ENCODE assay signal across 7 cellular contexts in genomic region chr15:55197362-55197705, GRCh38. TPM values are rescaled to one million over a fixed set of nuclear protein-coding genes. Genes with fewer than 3 reads are reported as not detected.
DNase-seq lines count a peak whose midpoint lies in the region; ATAC-seq, FAIRE-seq and TF ChIP-seq lines count a peak whose summit lies in the region.

No MANE protein-coding gene starts in this region.

- H3K4me3 ChIP-seq in GM12878 (peak overlapping the region; percentile 90), muscle layer of colon (ENCODE audit: low read depth in 1 of 2, low read length in 2 of 2) (peak overlapping the region; percentile 52 to 93)

- H3K9me3 ChIP-seq in GM12878 (replicated peaks; ENCODE audit: control insufficient read depth, insufficient read depth, low read length) (no peaks in the 10 kb centered on the region; the same call in 2 of the 3 replicates), muscle layer of colon (ENCODE audit: low read length) (no peaks in the 10 kb centered on the region)

- peak overlapping the region; percentile 100 for H2AFZ ChIP-seq in GM12878 (ENCODE audit: control insufficient read depth, low read depth, low read length)

- no peak for TF ChIP-seq POLR2A in GM12878 (IDR thresholded peaks at IDR 0.05; ENCODE audit: low read depth, low read length)

- TSS peak; percentile 97 for BruUV-seq in GM12878 (replicated peaks; lab: Mats Ljungman, UMichigan)

- H3K36me3 ChIP-seq in GM12878 (ENCODE audit: control insufficient read depth in 2 of 2, insufficient read depth in 2 of 2, low read length in 1 of 2), result peaks cover 0 to 6% of the 10 kb centered on the region in 2 experiments; a peak in 1 of 4 replicates
- peaks cover 3% of the 10 kb centered on the region for H3K36me3 ChIP-seq in muscle layer of colon (ENCODE audit: insufficient read depth, low read length)

- H3K79me2 ChIP-seq in GM12878 (ENCODE audit: control insufficient read depth, insufficient read depth, low read length), result peaks cover 45% of the 10 kb centered on the region

- H3K27me3 ChIP-seq in GM12878 (replicated peaks in 1 of 2; ENCODE audit: control insufficient read depth in 2 of 2, insufficient read depth in 2 of 2, low read length in 1 of 2) (no peaks in the 10 kb centered on the region), muscle layer of colon (ENCODE audit: control insufficient read depth in 1 of 2, insufficient read depth in 2 of 2, low read length in 2 of 2) (no peaks in the 10 kb centered on the region)

- TF ChIP-seq RAD21 in GM12878 (IDR thresholded peaks at IDR 0.05; ENCODE audit: insufficient read depth, low read depth, low read length), result no peak

- H3K9ac ChIP-seq in GM12878 (ENCODE audit: control insufficient read depth, insufficient read depth, low read length) (peak overlapping the region; percentile 98), muscle layer of colon (ENCODE audit: low read length) (peak overlapping the region; percentile 96)

- POLR2A ChIA-PET in GM12878 (lab: Charles Lee), result interaction anchor here (1.2 kb wide), 1 partner anchor 1220 kb away, joined by 4 read pairs; no protein-coding TSS in a partner anchor

- SMC1A ChIA-PET in GM12878 (lab: Charles Lee; ENCODE audit: uncharacterized antibody, unreplicated experiment), result interaction anchor here (0.6 to 2.4 kb wide), 13 partner anchors 10 to 1305 kb away, joined by 3 to 9 read pairs (median 4); partner anchors contain the start of genes PIGB and PIGBOS1

- intact Hi-C loops in GM12878 (cut with micrococcal nuclease; ENCODE audit: unreplicated experiment), result loop anchor here (10.0 kb wide), 1 partner anchor 207 kb away; the partner anchor contains the start of genes CCPG1 and PIERCE2

- FAIRE-seq in GM12878 (lab: Jason Lieb, UNC) (no peak), HTR-8/SVneo (lab: Jason Lieb, UNC) (no peak)

- no peak for TF ChIP-seq CTCF in GM12878 (IDR thresholded peaks at IDR 0.05 in 2 of 3, conservative IDR thresholded peaks at IDR 0.05 in 1 of 3; ENCODE audit: control insufficient read depth in 2 of 3, extremely low read depth in 1 of 3, insufficient read depth in 1 of 3, low read depth in 3 of 3, low read length in 3 of 3)

- RAD21 ChIA-PET in GM12878 (lab: Charles Lee; ENCODE audit: unreplicated experiment), result interaction anchor here (0.6 to 1.9 kb wide), 12 partner anchors 20 to 1305 kb away, joined by 3 to 8 read pairs (median 3); partner anchors contain the start of genes CCPG1, PIERCE2, PIGB and PIGBOS1

- H3K27ac ChIP-seq in GM12878 (ENCODE audit: control insufficient read depth, insufficient read depth) (peak overlapping the region; percentile 93), muscle layer of colon (ENCODE audit: low read depth, low read length) (peak overlapping the region; percentile 80)

- no peaks in the 10 kb centered on the region for H4K20me1 ChIP-seq in GM12878 (ENCODE audit: control insufficient read depth, insufficient read depth)

- 3% methylated on average over 10 of the region's 10 CpGs for WGBS in GM12878 (ENCODE audit: insufficient coverage, insufficient replicate concordance, low lambda C conversion rate, missing lambda C conversion rate)

- DNase-seq in GM12878 (ENCODE audit: low read depth, low spot score), result no peak
- no peak for DNase-seq in HTR-8/SVneo (ENCODE audit: insufficient read length, low spot score)
- DNase-seq in activated naive CD4-positive, alpha-beta T cell (lab: John Stamatoyannopoulos, UW), result no peak

- in situ Hi-C loops in GM12878 (cut with MboI), result no loop called here

- peak; percentile 15 for ATAC-seq in GM19372 (IDR thresholded peaks at IDR 0.05; ENCODE audit: low read depth, unreplicated experiment)
- ATAC-seq in HG03066 (IDR thresholded peaks at IDR 0.05; ENCODE audit: low read depth, unreplicated experiment), result peak; percentile 4
- peak; percentile 13 for ATAC-seq in GM12878
- ATAC-seq in HG03280 (IDR thresholded peaks at IDR 0.05; ENCODE audit: unreplicated experiment), result no peak

- TF ChIP-seq EP300 in GM12878 (IDR thresholded peaks at IDR 0.05; ENCODE audit: borderline replicate concordance in 1 of 2, control insufficient read depth in 1 of 2, low read depth in 2 of 2, low read length in 2 of 2), result no peak

- peak overlapping the region; percentile 86 for H3K4me2 ChIP-seq in GM12878 (ENCODE audit: control insufficient read depth, insufficient read depth)

- H3K4me1 ChIP-seq in GM12878 (ENCODE audit: control insufficient read depth, insufficient read depth, low read length) (peaks cover 2% of the 10 kb centered on the region; the same call in 1 of the 2 replicates), muscle layer of colon (ENCODE audit: insufficient read depth, low read length) (peaks cover 28% of the 10 kb centered on the region)

- CTCF ChIA-PET in GM12878 (lab: Yijun Ruan, JAX), result interaction anchor here (0.7 to 2.6 kb wide), 15 partner anchors 11 to 1234 kb away, joined by 3 to 12 read pairs (median 4); partner anchors contain the start of genes PIGB and PIGBOS1

TF ChIP-seq in GM12878, 131 proteins besides CTCF, POLR2A, EP300 and RAD21:
- TF ChIP-seq HDGF (IDR thresholded peaks at IDR 0.05), result no peak
- TF ChIP-seq SUPT20H (IDR thresholded peaks at IDR 0.05; ENCODE audit: borderline replicate concordance, control insufficient read depth, low read depth, low read length), result no peak
- no peak for TF ChIP-seq EED (IDR thresholded peaks at IDR 0.05; ENCODE audit: low read depth)
- TF ChIP-seq ZZZ3 (IDR thresholded peaks at IDR 0.05; ENCODE audit: control insufficient read depth, insufficient read length, low read depth), result no peak
- TF ChIP-seq MEF2B (IDR thresholded peaks at IDR 0.05; ENCODE audit: partially characterized antibody, poor library complexity, severe bottlenecking), result peak; percentile 6
- TF ChIP-seq WRNIP1 (IDR thresholded peaks at IDR 0.05; ENCODE audit: borderline replicate concordance, low read depth, low read length), result no peak
- 0 out of 2 replicates have a peak, but pooled peaks have one; percentile 24 for TF ChIP-seq ELK1 (IDR thresholded peaks at IDR 0.05; ENCODE audit: low read depth, low read length)
- TF ChIP-seq MLLT1 (IDR thresholded peaks at IDR 0.05), result no peak

RNA-seq across cellular contexts. Expression of gene RSL24D1, which starts 0.6 kb away (rescaled TPM):
- 43.7 and 44.6 TPM in 2 replicates for total RNA-seq in GM12878 (2013; cell fraction: nucleolus; rRNA removed)
- total RNA-seq in GM12878 (2014; rRNA removed) (94.9 and 127 TPM in 2 replicates), GM12878 (2014; rRNA removed; fragmentation: Illumina TruSeq; extraction: Trizol) (133 and 134 TPM in 2 replicates), GM12878 (2021) (97.4 and 101 TPM in 2 replicates)
- 54.2 TPM for polyA plus RNA-seq in GM12878 (2011; ENCODE audit: low read depth)
- polyA plus RNA-seq in GM12878 (2011; rRNA removed) (146 and 264 TPM in 2 replicates), GM12878 (2014; fragmentation: Illumina TruSeq; extraction: Trizol) (107 and 131 TPM in 2 replicates), GM12878 (2014; fragmentation: Nextera tagmentation; extraction: Ambion mirVana) (100 to 1,000 TPM; 198 to 249 TPM), GM12878 (2014; rRNA removed) (81.4 and 95.0 TPM in 2 replicates), GM12878 (2016; fragmentation: Nextera tagmentation; extraction: Ambion mirVana) (100 to 1,000 TPM; 115 to 126 TPM)
- polyA plus RNA-seq in GM12878 (2011; cell fraction: cytosol; rRNA removed), result 29.2 and 33.1 TPM in 2 replicates
- 27.3 and 34.9 TPM in 2 replicates for polyA plus RNA-seq in GM12878 (2011; cell fraction: nucleus; rRNA removed)
- 124 and 129 TPM in 2 replicates for polyA plus RNA-seq in GM12878 (2012)
- 22.1 and 37.0 TPM in 2 replicates for polyA minus RNA-seq in GM12878 (2011; rRNA and poly(A)+ RNA removed)
- polyA minus RNA-seq in GM12878 (2011; cell fraction: cytosol; rRNA and poly(A)+ RNA removed), result 14.4 and 21.5 TPM in 2 replicates
- polyA minus RNA-seq in GM12878 (2011; cell fraction: nucleus; rRNA and poly(A)+ RNA removed), result 29.5 and 40.5 TPM in 2 replicates
